Comparison of ENCODE assay signal across 15 cellular contexts in the genomic region with DNA sequence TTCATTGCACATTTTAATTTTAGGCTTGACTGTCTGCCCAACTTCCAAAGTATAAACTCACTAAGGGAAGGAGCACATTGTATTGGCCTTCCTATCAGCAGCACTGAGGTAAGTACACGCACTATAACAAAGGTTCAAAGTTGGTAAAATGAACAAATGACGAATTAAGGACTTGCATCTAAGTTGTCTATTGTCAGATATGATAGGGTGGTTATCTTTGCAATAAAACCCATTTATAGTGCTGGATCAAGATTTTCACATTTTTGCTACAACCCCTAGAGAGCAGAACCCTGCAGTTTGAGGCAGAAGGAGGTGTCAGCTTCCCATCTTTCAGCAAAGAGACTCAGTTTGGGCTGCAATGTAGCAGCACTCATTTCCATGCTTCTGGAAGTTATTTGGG. TPM values are rescaled to one million over a fixed set of nuclear protein-coding genes. Genes with fewer than 3 reads are reported as not detected.
DNase-seq lines count a peak whose midpoint lies in the region; ATAC-seq, FAIRE-seq and TF ChIP-seq lines count a peak whose summit lies in the region.
"Had no signal": no experiment of that assay in that cellular context is flagged by ENCODE, and none has a peak within 500 bp of the region (broad histone marks: within the 10 kb centered on the region; RNA-seq: fewer than 3 reads in every experiment).

No MANE protein-coding gene starts in this region.

- in situ Hi-C loops in K562 (cut with MboI): no loop called here

- no peak for FAIRE-seq in K562 (lab: Jason Lieb, UNC)
- FAIRE-seq: colon, GM19239 had no signal

- H2AFZ ChIP-seq in H9 (ENCODE audit: low read length): no peak overlapping the region
- no peak overlapping the region for H2AFZ ChIP-seq in K562 (ENCODE audit: low read depth, low read length)

- H2BK15ac ChIP-seq in H9 (ENCODE audit: low read depth, low read length): no peak overlapping the region

- H3K23ac ChIP-seq in H9 (ENCODE audit: insufficient read length, low read depth, low read length): no peak overlapping the region

- no peak overlapping the region for H4K91ac ChIP-seq in H9 (ENCODE audit: insufficient read length, low read depth, low read length)

- ATAC-seq in K562 (no peak), HG02763 (IDR thresholded peaks at IDR 0.05; ENCODE audit: unreplicated experiment) (no peak)
- ATAC-seq: sciatic nerve; stimulated activated naive CD8-positive, alpha-beta T cell treated with anti-CD3 and anti-CD28 coated beads, Interleukin-15, amount 100 ng/mL, for 72 hours had no signal

- H4K8ac ChIP-seq in H9 (replicated peaks; ENCODE audit: insufficient read length, low read depth, low read length): no peak overlapping the region

- no peak overlapping the region for H3K4ac ChIP-seq in H9 (ENCODE audit: low read depth, low read length)

- CTCF ChIA-PET in A673 (lab: Charles Lee): no interaction called here
- CTCF ChIA-PET in K562 (lab: Yijun Ruan, JAX; ENCODE audit: low intra/inter-chr PET ratio): no interaction called here

- H3K27me3 ChIP-seq in A673 (replicated peaks; ENCODE audit: insufficient read depth, low read depth, low read length, poor library complexity) (no peaks in the 10 kb centered on the region), H9 (ENCODE audit: insufficient read depth, low read length) (no peaks in the 10 kb centered on the region), K562 (ENCODE audit: control insufficient read depth in 2 of 2, insufficient read depth in 2 of 2, low read length in 2 of 2) (no peaks in the 10 kb centered on the region)
- H3K27me3 ChIP-seq in effector memory CD4-positive, alpha-beta T cell (replicated peaks; ENCODE audit: control insufficient read depth, insufficient read depth, low read length, poor library complexity, severe bottlenecking): peaks cover 3% of the 10 kb centered on the region

- TF ChIP-seq POLR2A in K562 (conservative IDR thresholded peaks at IDR 0.05): no peak

- no peak overlapping the region for H2AK5ac ChIP-seq in H9 (ENCODE audit: insufficient read length, low read length)

- H3K4me1 ChIP-seq in A673 (ENCODE audit: insufficient read depth, low read length, poor library complexity, severe bottlenecking) (peaks cover 44% of the 10 kb centered on the region), H9 (ENCODE audit: insufficient read depth, low read length) (peaks cover 10% of the 10 kb centered on the region), K562 (replicated peaks in 1 of 2; ENCODE audit: control insufficient read depth in 2 of 2, insufficient read depth in 2 of 2, low read length in 2 of 2) (peaks cover 12 to 25% of the 10 kb centered on the region in 2 experiments)
- peaks cover 11% of the 10 kb centered on the region for H3K4me1 ChIP-seq in effector memory CD4-positive, alpha-beta T cell (ENCODE audit: control insufficient read depth, insufficient read depth, low read length, poor library complexity, severe bottlenecking)

- peaks cover 5% of the 10 kb centered on the region for H3K9me1 ChIP-seq in K562 (ENCODE audit: control insufficient read depth, insufficient read depth, low read length)

- H2BK5ac ChIP-seq in H9 (ENCODE audit: insufficient read length, low read length): no peak overlapping the region

- H3K9me3 ChIP-seq in A673 (ENCODE audit: low read depth, low read length, poor library complexity, severe bottlenecking) (no peaks in the 10 kb centered on the region), H9 (ENCODE audit: control insufficient read depth, low read depth, low read length) (no peaks in the 10 kb centered on the region), K562 (replicated peaks; ENCODE audit: control insufficient read depth, insufficient read depth, low read depth, low read length) (no peaks in the 10 kb centered on the region)
- H3K9me3 ChIP-seq in effector memory CD4-positive, alpha-beta T cell (ENCODE audit: control insufficient read depth, low read length): no peaks in the 10 kb centered on the region

- peak overlapping the region in 1 of 3 experiments; percentile 76; a peak in 2 of 7 replicates for H3K27ac Mint-ChIP-seq in H9
- H3K27ac Mint-ChIP-seq in nephron: peak overlapping the region in 2 of 3 experiments; percentile 2 to 40

- WGBS in H9 (ENCODE audit: extremely low coverage, insufficient read length, low lambda C conversion rate): no CpG with 5 or more reads among the region's 2 CpGs
- WGBS in K562 (ENCODE audit: insufficient coverage, low coverage, missing lambda C conversion rate): 56% methylated on average over 2 of the region's 2 CpGs

- POLR2A ChIA-PET in A673 (lab: Charles Lee; ENCODE audit: low non-redundant PET): no interaction called here
- POLR2A ChIA-PET in K562 (lab: Yijun Ruan, JAX): interaction anchor here (0.9 kb wide), 1 partner anchor 15 kb away, joined by 3 read pairs; no protein-coding TSS in a partner anchor

- H3K9me3 Mint-ChIP-seq in H9 (no peaks in the 10 kb centered on the region; a peak in 1 of 5 replicates), nephron (no peaks in the 10 kb centered on the region)
- H3K9me3 Mint-ChIP-seq: stimulated activated naive CD8-positive, alpha-beta T cell treated with anti-CD3 and anti-CD28 coated beads, Interleukin-15, amount 100 ng/mL, for 72 hours had no signal

- H2BK120ac ChIP-seq in H9 (ENCODE audit: low read depth, low read length, poor library complexity, severe bottlenecking): no peak overlapping the region

- no peak overlapping the region for H2BK20ac ChIP-seq in H9 (ENCODE audit: low read depth, low read length, poor library complexity, severe bottlenecking)

- no peak overlapping the region for H2BK12ac ChIP-seq in H9 (ENCODE audit: insufficient read length, low read depth, low read length)

- BruUV-seq in A673 (replicated peaks; lab: Mats Ljungman, UMichigan) (no TSS peak), K562 (replicated peaks; lab: Mats Ljungman, UMichigan) (no TSS peak)

- no peak for TF ChIP-seq CTCF in A673 (conservative IDR thresholded peaks at IDR 0.05; ENCODE audit: low read depth, low read length)
- no peak for TF ChIP-seq CTCF in H9 (conservative IDR thresholded peaks at IDR 0.05)
- TF ChIP-seq CTCF in K562 (IDR thresholded peaks at IDR 0.05 in 2 of 3, conservative IDR thresholded peaks at IDR 0.05 in 1 of 3; ENCODE audit: insufficient read depth in 2 of 3, low read depth in 1 of 3, low read length in 3 of 3): no peak
- TF ChIP-seq CTCF in nephron (IDR thresholded peaks at IDR 0.05; ENCODE audit: unreplicated experiment in 3 of 3): no peak

- H3K56ac ChIP-seq in H9 (ENCODE audit: insufficient read length, low read depth, low read length): no peak overlapping the region

- DNase-seq in A673 (ENCODE audit: low spot score) (no peak), H9 (no peak), K562 (ENCODE audit: extremely low read depth in 1 of 4, low spot score in 3 of 4) (no peak), GF-D8 (lab: John Stamatoyannopoulos, UW) (no peak), kidney glomerular epithelial cell (lab: John Stamatoyannopoulos, UW) (no peak)
- no peak for DNase-seq in effector memory CD4-positive, alpha-beta T cell
- DNase-seq: activated CD4-positive, alpha-beta T cell treated with anti-CD3 and anti-CD28 coated beads, Interleukin-2, amount 50 U/mL, for 1 hour; activated naive CD4-positive, alpha-beta T cell; NCI-H2171 treated with DMSO at 0.1 percent for 48 hours; stimulated activated naive CD8-positive, alpha-beta T cell treated with anti-CD3 and anti-CD28 coated beads, Interleukin-15, amount 100 ng/mL, for 72 hours had no signal

- peak overlapping the region; percentile 17 to 70; a peak in 4 of 5 replicates for H3K4me3 Mint-ChIP-seq in H9
- peak overlapping the region in 2 of 3 experiments; percentile 19 to 54 for H3K4me3 Mint-ChIP-seq in nephron
- H3K4me3 Mint-ChIP-seq: stimulated activated naive CD8-positive, alpha-beta T cell treated with anti-CD3 and anti-CD28 coated beads, Interleukin-15, amount 100 ng/mL, for 72 hours had no signal

- H3K9ac ChIP-seq in H9 (ENCODE audit: extremely low read depth, insufficient read length, low read length): no peak overlapping the region
- H3K9ac ChIP-seq in K562 (ENCODE audit: insufficient read depth in 1 of 2, low read depth in 2 of 2, low read length in 2 of 2): no peak overlapping the region

- no peak overlapping the region for H3K18ac ChIP-seq in H9 (ENCODE audit: insufficient read length, low read depth, low read length)

- H3K14ac ChIP-seq in H9 (ENCODE audit: insufficient read depth, low read length): no peak overlapping the region

- H3K36me3 Mint-ChIP-seq in H9 (ENCODE audit: insufficient read depth in 1 of 3, low read depth in 3 of 3): peaks cover 0 to under 1% (median 0%) of the 10 kb centered on the region in 3 experiments; a peak in 2 of 7 replicates
- H3K36me3 Mint-ChIP-seq in nephron (ENCODE audit: low read depth): no peaks in the 10 kb centered on the region

- H4K5ac ChIP-seq in H9 (ENCODE audit: insufficient read length, low read depth, low read length): no peak overlapping the region

- TF ChIP-seq EP300 in K562 (IDR thresholded peaks at IDR 0.05; ENCODE audit: low read length): no peak

- peak overlapping the region; percentile 5 for H3K4me3 ChIP-seq in A673 (ENCODE audit: low read depth, low read length, poor library complexity, severe bottlenecking)
- H3K4me3 ChIP-seq in K562: no peak overlapping the region
- H3K4me3 ChIP-seq in effector memory CD4-positive, alpha-beta T cell (ENCODE audit: insufficient read depth, low read depth, low read length, poor library complexity, severe bottlenecking): no peak overlapping the region

- intact Hi-C loops in A673 (cut with micrococcal nuclease; ENCODE audit: unreplicated experiment): no loop called here
- intact Hi-C loops in K562 (cut with micrococcal nuclease): no loop called here

- peaks cover 5% of the 10 kb centered on the region for H3K79me1 ChIP-seq in H9 (ENCODE audit: insufficient read depth, low read depth, low read length, poor library complexity, severe bottlenecking)

- H3K36me3 ChIP-seq in A673 (ENCODE audit: insufficient read depth, low read length, poor library complexity, severe bottlenecking) (no peaks in the 10 kb centered on the region), K562 (ENCODE audit: control insufficient read depth, insufficient read depth, low read length) (no peaks in the 10 kb centered on the region)
- H3K36me3 ChIP-seq in effector memory CD4-positive, alpha-beta T cell (ENCODE audit: control insufficient read depth, insufficient read depth, low read length): no peaks in the 10 kb centered on the region

- no peak overlapping the region for H3T11ph ChIP-seq in H9 (ENCODE audit: low read length)

- H3K27me3 Mint-ChIP-seq in H9 (ENCODE audit: low read depth) (no peaks in the 10 kb centered on the region), nephron (ENCODE audit: low read depth) (peaks cover 14% of the 10 kb centered on the region)

- H3K4me2 ChIP-seq in H9 (ENCODE audit: insufficient read depth, insufficient read length, low read length): peak overlapping the region; percentile 19
- H3K4me2 ChIP-seq in K562 (ENCODE audit: insufficient read depth, low read length): peak overlapping the region; percentile 43; the same call in 1 of the 2 replicates

- H4K20me1 ChIP-seq in H9 (ENCODE audit: control insufficient read depth, insufficient read depth, insufficient read length) (no peaks in the 10 kb centered on the region), K562 (replicated peaks; ENCODE audit: control insufficient read depth, insufficient read depth, low read length) (peaks cover 13% of the 10 kb centered on the region)

- TF ChIP-seq RAD21 in K562 (CRISPR knock-in tag; conservative IDR thresholded peaks at IDR 0.05 in 1 of 2, IDR thresholded peaks at IDR 0.05 in 1 of 2): no peak

- H3K79me2 ChIP-seq in H9 (ENCODE audit: insufficient read depth, low read length) (peaks cover 42% of the 10 kb centered on the region; the same call in 1 of the 2 replicates), K562 (ENCODE audit: control insufficient read depth, insufficient read depth, low read length) (peaks cover 90% of the 10 kb centered on the region)

- H3K4me1 Mint-ChIP-seq in H9 (peaks cover 56 to 66% of the 10 kb centered on the region in 2 experiments), nephron (peaks cover 58% of the 10 kb centered on the region)

- H3K23me2 ChIP-seq in H9 (ENCODE audit: insufficient read length, low read depth, low read length, poor library complexity, severe bottlenecking): peaks cover 14% of the 10 kb centered on the region

- no peak overlapping the region for H3K27ac ChIP-seq in A673 (ENCODE audit: low read depth, low read length, poor library complexity, severe bottlenecking)
- H3K27ac ChIP-seq in H9 (ENCODE audit: insufficient read length, low read depth, low read length): no peak overlapping the region
- H3K27ac ChIP-seq in K562 (ENCODE audit: extremely low read depth, low read depth, low read length): peak overlapping the region; percentile 17; the same call in 1 of the 3 replicates
- no peak overlapping the region for H3K27ac ChIP-seq in effector memory CD4-positive, alpha-beta T cell (ENCODE audit: insufficient read depth, low read length, poor library complexity, severe bottlenecking)

RNA-seq across cellular contexts. Expression of a gene that starts 5.1 kb away (rescaled TPM):
- total RNA-seq in A673 (2021): 34.0 and 37.0 TPM in 2 replicates
- total RNA-seq in H9 (2021): 36.0 and 39.5 TPM in 2 replicates
- 9.6 and 22.9 TPM in 2 replicates for total RNA-seq in K562 (2011; cell fraction: chromatin; rRNA removed; ENCODE audit: low replicate concordance)
- total RNA-seq in K562 (2011; cell fraction: nucleolus; rRNA removed): 7.6 and 9.0 TPM in 2 replicates
- 10.0 and 12.4 TPM in 2 replicates for total RNA-seq in K562 (2011; cell fraction: nucleoplasm; rRNA removed)
- total RNA-seq in K562 (2014; rRNA removed): 9.9 and 11.0 TPM in 2 replicates
- total RNA-seq in K562 (2014; rRNA removed; fragmentation: Illumina TruSeq; extraction: Trizol): 30.1 and 31.0 TPM in 2 replicates
- total RNA-seq in K562 (2015; rRNA removed; fragmentation: Illumina TruSeq; extraction: Trizol): 35.7 and 39.9 TPM in 2 replicates
- 18.6 and 19.2 TPM in 2 replicates for total RNA-seq in K562 (2021)
- 9.0 and 9.4 TPM in 2 replicates for polyA plus RNA-seq in K562 (2011; rRNA removed)
- polyA plus RNA-seq in K562 (2011; cell fraction: cytosol; rRNA removed): 1.9 and 3.7 TPM in 2 replicates
- 2.7 and 3.4 TPM in 2 replicates for polyA plus RNA-seq in K562 (2011; cell fraction: nucleus; rRNA removed)
- polyA plus RNA-seq in K562 (2012): 5.8 and 13.7 TPM in 2 replicates
- 13.6 and 14.0 TPM in 2 replicates for polyA plus RNA-seq in K562 (2014; fragmentation: Illumina TruSeq; extraction: Trizol)
- polyA plus RNA-seq in K562 (2014; fragmentation: Nextera tagmentation; extraction: Ambion mirVana): 1 to 10 TPM; 6.3 to 8.4 TPM
- polyA plus RNA-seq in K562 (2014; rRNA removed): 6.6 and 7.0 TPM in 2 replicates
- 36.1 and 36.9 TPM in 2 replicates for polyA minus RNA-seq in K562 (2011; rRNA and poly(A)+ RNA removed)
- 21.1 and 21.9 TPM in 2 replicates for polyA minus RNA-seq in K562 (2011; cell fraction: cytosol; rRNA and poly(A)+ RNA removed)
- 10.6 and 18.3 TPM in 2 replicates for polyA minus RNA-seq in K562 (2011; cell fraction: nucleus; rRNA and poly(A)+ RNA removed)
